Comparison of ENCODE assay signal across 1 cellular context in genomic region chr6:63510353-63510686, GRCh38.
A peak's percentile ranks its signal among the peaks of the same experiment; 100 is the strongest.
TF ChIP-seq lines count a peak whose summit lies in the region.

No MANE protein-coding gene starts in this region.

TF ChIP-seq in GM12878, 131 proteins besides CTCF, POLR2A, EP300 and RAD21:
- TF ChIP-seq BHLHE40 (IDR thresholded peaks at IDR 0.05; ENCODE audit: borderline replicate concordance in 1 of 2, low read depth in 2 of 2, low read length in 1 of 2) (no peak), SKIL (IDR thresholded peaks at IDR 0.05; ENCODE audit: low read depth, poor library complexity, severe bottlenecking) (peak; percentile 25), POLR2AphosphoS2 (IDR thresholded peaks at IDR 0.05; ENCODE audit: low read depth, low read length) (no peak), MXI1 (IDR thresholded peaks at IDR 0.05; ENCODE audit: low read depth, low read length) (no peak), CUX1 (IDR thresholded peaks at IDR 0.05; ENCODE audit: insufficient replicate concordance, low read depth, low read length) (no peak)
